In the genomic region with DNA sequence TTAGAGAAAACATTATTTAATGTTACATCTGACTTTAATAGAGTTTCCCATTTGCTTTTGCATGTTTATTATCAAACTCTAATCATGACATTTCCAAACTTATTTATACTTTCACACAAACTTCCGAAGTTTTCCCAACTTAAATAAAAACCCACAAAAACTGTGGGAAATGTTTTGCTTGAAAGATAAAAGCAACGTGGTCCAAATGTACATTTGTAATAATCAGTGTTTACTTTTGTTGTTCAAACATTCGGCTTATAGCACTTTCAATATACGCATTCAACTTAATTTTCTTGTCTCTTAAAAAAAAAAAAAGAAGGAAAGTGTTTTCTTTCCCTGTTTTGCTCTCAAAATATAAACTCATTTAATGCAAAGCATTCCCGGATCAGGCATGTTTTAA, we compare ENCODE assay signal across 16 cellular contexts. TPM values are rescaled to one million over a fixed set of nuclear protein-coding genes. Genes with fewer than 3 reads are reported as not detected.
DNase-seq lines count a peak whose midpoint lies in the region; TF ChIP-seq lines count a peak whose summit lies in the region.
"Had no signal": no experiment of that assay in that cellular context is flagged by ENCODE, and none has a peak within 500 bp of the region (broad histone marks: within the 10 kb centered on the region; RNA-seq: fewer than 3 reads in every experiment).

No MANE protein-coding gene starts in this region.

- H3K9ac ChIP-seq in MM.1S (ENCODE audit: low read length) (no peak overlapping the region), adipocyte (ENCODE audit: low read length) (peak overlapping the region; percentile 86)

- in situ Hi-C loops in G401 (cut with HindIII; ENCODE audit: low sequenced_read_pairs), result no loop called here

- peaks cover 23% of the 10 kb centered on the region for H3K4me1 Mint-ChIP-seq in mesothelial cell of epicardium

- H2AFZ ChIP-seq in MM.1S (ENCODE audit: low read length), result no peak overlapping the region

- POLR2A ChIA-PET in A673 (lab: Charles Lee; ENCODE audit: low non-redundant PET) (no interaction called here), GM10248 (lab: Yijun Ruan, JAX) (no interaction called here)

- peaks cover 20% of the 10 kb centered on the region; the same call in 1 of the 2 replicates for H3F3A ChIP-seq in MM.1S (ENCODE audit: insufficient read depth, low read length)

- no peak overlapping the region for H3K4me3 ChIP-seq in A673 (ENCODE audit: low read depth, low read length, poor library complexity, severe bottlenecking)
- H3K4me3 ChIP-seq in MM.1S (ENCODE audit: low read length), result peak overlapping the region; percentile 24; the same call in 1 of the 2 replicates
- peak overlapping the region; percentile 36 for H3K4me3 ChIP-seq in adipocyte (ENCODE audit: low read length)
- H3K4me3 ChIP-seq: HAP-1 had no signal

- H3K36me3 ChIP-seq in A673 (ENCODE audit: insufficient read depth, low read length, poor library complexity, severe bottlenecking) (no peaks in the 10 kb centered on the region), MM.1S (replicated peaks; ENCODE audit: insufficient read depth, low read length) (no peaks in the 10 kb centered on the region), adipocyte (ENCODE audit: control insufficient read depth, insufficient read depth, low read length, severe bottlenecking) (no peaks in the 10 kb centered on the region)
- H3K36me3 ChIP-seq: HAP-1 had no signal

- CTCF ChIA-PET in A673 (lab: Charles Lee) (no interaction called here), GM10248 (lab: Yijun Ruan, JAX) (interaction anchor here (1.3 to 1.4 kb wide), 2 partner anchors 14 to 50 kb away, joined by 3 read pairs; no protein-coding TSS in a partner anchor)

- peaks cover 22% of the 10 kb centered on the region for H3K4me1 ChIP-seq in A673 (ENCODE audit: insufficient read depth, low read length, poor library complexity, severe bottlenecking)
- H3K4me1 ChIP-seq in MM.1S (ENCODE audit: low read length), result peaks cover 22% of the 10 kb centered on the region
- peaks cover 54% of the 10 kb centered on the region for H3K4me1 ChIP-seq in adipocyte (ENCODE audit: control insufficient read depth, insufficient read depth, low read length)

- no peaks in the 10 kb centered on the region for H4K20me1 ChIP-seq in MM.1S (ENCODE audit: insufficient read depth, low read length)

- no peaks in the 10 kb centered on the region for H3K36me3 Mint-ChIP-seq in mesothelial cell of epicardium

- H3K9me3 ChIP-seq in A673 (ENCODE audit: low read depth, low read length, poor library complexity, severe bottlenecking) (no peaks in the 10 kb centered on the region), MM.1S (replicated peaks; ENCODE audit: insufficient read depth, low read length) (no peaks in the 10 kb centered on the region), adipocyte (ENCODE audit: control insufficient read depth, low read length) (no peaks in the 10 kb centered on the region)
- H3K9me3 ChIP-seq: HAP-1 had no signal

- peaks cover 70% of the 10 kb centered on the region for H3K79me2 ChIP-seq in MM.1S (ENCODE audit: low read length)

- intact Hi-C loops in A673 (cut with micrococcal nuclease; ENCODE audit: unreplicated experiment), result no loop called here

- H3K27me3 ChIP-seq in A673 (replicated peaks; ENCODE audit: insufficient read depth, low read depth, low read length, poor library complexity), result no peaks in the 10 kb centered on the region
- H3K27me3 ChIP-seq in MM.1S (replicated peaks; ENCODE audit: insufficient read depth, low read length), result no peaks in the 10 kb centered on the region
- no peaks in the 10 kb centered on the region for H3K27me3 ChIP-seq in adipocyte (replicated peaks; ENCODE audit: control insufficient read depth, insufficient read depth, low read length)

- peak overlapping the region; percentile 36 for H3K27ac Mint-ChIP-seq in mesothelial cell of epicardium

- H3K27ac ChIP-seq in A673 (ENCODE audit: low read depth, low read length, poor library complexity, severe bottlenecking) (peak overlapping the region; percentile 13), MM.1S (ENCODE audit: low read length) (0 out of 2 replicates have a peak overlapping the region, but pooled peaks have one; percentile 1)
- H3K27ac ChIP-seq: C4-2B, HL-60 had no signal

- H3K4me2 ChIP-seq in MM.1S (ENCODE audit: low read depth, low read length), result peak overlapping the region; percentile 73

- no TSS peak for BruUV-seq in A673 (replicated peaks; lab: Mats Ljungman, UMichigan)

- H3K9me3 Mint-ChIP-seq in mesothelial cell of epicardium, result no peaks in the 10 kb centered on the region

- H3K9me2 ChIP-seq in MM.1S (replicated peaks; ENCODE audit: insufficient read depth, low read length), result no peaks in the 10 kb centered on the region

- no peaks in the 10 kb centered on the region for H3K27me3 Mint-ChIP-seq in mesothelial cell of epicardium (ENCODE audit: low read depth)

- no peak overlapping the region for H3K4me3 Mint-ChIP-seq in mesothelial cell of epicardium

- DNase-seq in A673 (ENCODE audit: low spot score) (no peak), MM.1S (no peak), adipocyte (ENCODE audit: low read depth) (no peak), mesothelial cell of epicardium (ENCODE audit: low spot score in 2 of 2, unreplicated experiment in 2 of 2) (no peak), G401 (ENCODE audit: low spot score) (no peak), DMS114 treated with DMSO at 0.1 percent for 48 hours (lab: John Stamatoyannopoulos, UW; ENCODE audit: unreplicated experiment) (no peak), GM10248 (ENCODE audit: extremely low spot score) (no peak)
- DNase-seq in activated CD4-positive, alpha-beta T cell treated with anti-CD3 and anti-CD28 coated beads, Interleukin-2, amount 50 U/mL, for 4 hours, result no peak
- DNase-seq: NCI-H1436, NCI-H2029, NCI-H2171 treated with DMSO at 0.1 percent for 48 hours, NCI-H446 treated with DMSO at 0.1 percent for 48 hours, SHP77 had no signal

- no peak for TF ChIP-seq CTCF in A673 (conservative IDR thresholded peaks at IDR 0.05; ENCODE audit: low read depth, low read length)
- TF ChIP-seq CTCF in MM.1S (IDR thresholded peaks at IDR 0.05; ENCODE audit: low read length), result no peak
- TF ChIP-seq CTCF in mesothelial cell of epicardium (IDR thresholded peaks at IDR 0.05; ENCODE audit: unreplicated experiment), result no peak
- no peak for TF ChIP-seq CTCF in GM10248 (IDR thresholded peaks at IDR 0.05; ENCODE audit: control extremely low read depth, extremely low read depth, low read depth, missing control alignments)

RNA-seq across cellular contexts. Expression of a gene that starts 51.0 kb away (rescaled TPM):
- total RNA-seq in A673 (2021), result 31.0 and 34.3 TPM in 2 replicates
- total RNA-seq in mesothelial cell of epicardium, result 41.7 to 44.5 TPM (median 42.6 TPM) in 3 replicates
- 163 and 199 TPM in 2 replicates for total RNA-seq in G401 (2014; rRNA removed; shearing (Covaris generic))
